Comparison of ENCODE assay signal across 9 cellular contexts in genomic region chr1:167223144-167224103, GRCh38. TPM values are rescaled to one million over a fixed set of nuclear protein-coding genes. Genes with fewer than 3 reads are reported as not detected.
DNase-seq lines count a peak whose midpoint lies in the region; ATAC-seq and TF ChIP-seq lines count a peak whose summit lies in the region.
"Had no signal": no experiment of that assay in that cellular context is flagged by ENCODE, and none has a peak within 500 bp of the region (broad histone marks: within the 10 kb centered on the region; RNA-seq: fewer than 3 reads in every experiment).

No MANE protein-coding gene starts in this region.

- no peak for TF ChIP-seq CTCF in suprapubic skin (IDR thresholded peaks at IDR 0.05)

- H3K27me3 Mint-ChIP-seq in activated T-cell treated with anti-CD3 and anti-CD28 coated beads, Interleukin-2, amount 50 U/mL, for 4 hours (ENCODE audit: low read depth): no peaks in the 10 kb centered on the region
- no peaks in the 10 kb centered on the region for H3K27me3 Mint-ChIP-seq in T-cell

- H3K4me1 Mint-ChIP-seq in activated T-cell treated with anti-CD3 and anti-CD28 coated beads, Interleukin-2, amount 50 U/mL, for 4 hours (ENCODE audit: low read depth): peaks cover 50% of the 10 kb centered on the region
- peaks cover 54 to 62% (median 59%) of the 10 kb centered on the region in 3 donors for H3K4me1 Mint-ChIP-seq in T-cell

- no peak for TF ChIP-seq POLR2A in suprapubic skin (IDR thresholded peaks at IDR 0.05)

- no peak overlapping the region for H3K4me3 ChIP-seq in suprapubic skin

- CTCF ChIA-PET in T-cell (lab: Charles Lee): interaction anchor here (0.5 to 1.5 kb wide), 9 partner anchors 9 to 316 kb away, joined by 3 to 17 read pairs (median 4); no protein-coding TSS in a partner anchor

- POLR2A ChIA-PET in T-cell (lab: Charles Lee): interaction anchor here in 1 of 2 donors (0.7 kb wide), 1 partner anchor 42 kb away, joined by 7 read pairs; no protein-coding TSS in a partner anchor

- H3K4me3 Mint-ChIP-seq in activated T-cell treated with anti-CD3 and anti-CD28 coated beads, Interleukin-2, amount 50 U/mL, for 4 hours: peak overlapping the region; percentile 90
- H3K4me3 Mint-ChIP-seq in T-cell: peak overlapping the region; percentile 93 to 98 (median 94)

- H3K36me3 Mint-ChIP-seq in activated T-cell treated with anti-CD3 and anti-CD28 coated beads, Interleukin-2, amount 50 U/mL, for 4 hours (ENCODE audit: insufficient read depth): no peaks in the 10 kb centered on the region
- peaks cover 3% of the 10 kb centered on the region for H3K36me3 Mint-ChIP-seq in T-cell

- H3K27me3 ChIP-seq in suprapubic skin: no peaks in the 10 kb centered on the region

- peak overlapping the region; percentile 98 to 99 for H3K27ac Mint-ChIP-seq in T-cell

- H3K4me1 ChIP-seq in suprapubic skin: peaks cover 37% of the 10 kb centered on the region

- DNase-seq in activated T-cell treated with anti-CD3 and anti-CD28 coated beads, Interleukin-2, amount 50 U/mL, for 4 hours: no peak
- no peak for DNase-seq in activated T-cell treated with anti-CD3 and anti-CD28 coated beads for 4 hours
- no peak for DNase-seq in T-cell
- peak; percentile 75 for DNase-seq in glomerular visceral epithelial cell (ENCODE audit: extremely low spot score)
- no peak for DNase-seq in suprapubic skin (ENCODE audit: low spot score in 2 of 2)
- no peak for DNase-seq in midbrain (lab: John Stamatoyannopoulos, UW)
- no peak for DNase-seq in stimulated activated naive CD4-positive, alpha-beta T cell (lab: John Stamatoyannopoulos, UW)
- no peak for DNase-seq in NCI-H2171 treated with DMSO at 0.1 percent for 48 hours (lab: John Stamatoyannopoulos, UW)
- DNase-seq: stimulated activated CD4-positive, alpha-beta T cell treated with anti-CD3 and anti-CD28 coated beads, Interleukin-2, amount 100 ng/mL, for 48 hours had no signal

- H3K9me3 ChIP-seq in suprapubic skin: no peaks in the 10 kb centered on the region

- no peaks in the 10 kb centered on the region for H3K36me3 ChIP-seq in suprapubic skin

- no peaks in the 10 kb centered on the region for H3K9me3 Mint-ChIP-seq in activated T-cell treated with anti-CD3 and anti-CD28 coated beads, Interleukin-2, amount 50 U/mL, for 4 hours
- no peaks in the 10 kb centered on the region for H3K9me3 Mint-ChIP-seq in T-cell

- no peak for ATAC-seq in activated T-cell treated with anti-CD3 and anti-CD28 coated beads, Interleukin-2, amount 50 U/mL, for 4 hours
- no peak for ATAC-seq in T-cell (replicated peaks in 1 of 4)

- peak overlapping the region; percentile 98 for H3K27ac ChIP-seq in suprapubic skin

- 80% methylated on average over 10 of the region's 10 CpGs for WGBS in suprapubic skin

- TF ChIP-seq EP300 in suprapubic skin (IDR thresholded peaks at IDR 0.05): no peak

RNA-seq across cellular contexts. Expression of gene POU2F1, which starts 2.7 kb away (rescaled TPM):
- total RNA-seq in activated T-cell treated with anti-CD3 and anti-CD28 coated beads, Interleukin-2, amount 50 U/mL, for 4 hours: 1 to 10 TPM; 9.0 to 9.9 (median 9.0) TPM
- total RNA-seq in T-cell (10 to 100 TPM; 15.1 to 34.5 (median 22.6) TPM), suprapubic skin (10 to 100 TPM in 3 of 4 donors, 1 to 10 TPM in 1; 8.4 to 32.1 (median 17.5) TPM)
